In the genomic region with DNA sequence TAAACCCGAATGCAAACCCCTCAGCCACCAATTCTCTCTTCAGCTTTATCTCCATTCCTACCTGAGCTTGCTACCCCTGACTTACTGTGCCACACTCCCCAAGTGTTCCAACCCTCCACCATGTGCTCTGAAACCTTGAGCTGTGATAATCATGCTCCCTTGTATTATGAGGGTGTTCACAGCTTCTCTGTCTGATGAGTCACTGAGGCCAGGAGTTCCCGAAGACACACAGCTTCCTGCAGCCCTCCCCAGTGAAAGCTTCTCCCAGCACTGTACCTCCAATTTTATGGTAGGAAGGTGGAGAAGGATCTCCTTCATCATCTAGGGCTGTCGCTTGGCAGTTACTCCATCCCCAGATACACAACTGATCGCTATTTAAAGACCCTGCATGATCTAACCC, we compare ENCODE assay signal across 24 cellular contexts. TPM values are rescaled to one million over a fixed set of nuclear protein-coding genes. Genes with fewer than 3 reads are reported as not detected.
DNase-seq lines count a peak whose midpoint lies in the region; ATAC-seq, FAIRE-seq and TF ChIP-seq lines count a peak whose summit lies in the region.
"Had no signal": no experiment of that assay in that cellular context is flagged by ENCODE, and none has a peak within 500 bp of the region (broad histone marks: within the 10 kb centered on the region; RNA-seq: fewer than 3 reads in every experiment).

No MANE protein-coding gene starts in this region.

- WGBS in mammary epithelial cell (ENCODE audit: low coverage, missing lambda C conversion rate), result 100% methylated on average over 3 of the region's 4 CpGs

- no peaks in the 10 kb centered on the region for H3K4me1 Mint-ChIP-seq in MCF 10A (ENCODE audit: insufficient read depth, unreplicated experiment)
- H3K4me1 Mint-ChIP-seq in stimulated activated memory B cell treated with anti-CD40 and anti-IgM and Interleukin-4, amounts not matched to agents 10 μg/mL and 1 μg/mL and 100 μg/mL, for 72 hours, result no peaks in the 10 kb centered on the region
- H3K4me1 Mint-ChIP-seq: CD8-positive, alpha-beta memory T cell had no signal

- in situ Hi-C loops in mammary epithelial cell (cut with MboI; ENCODE audit: low sequenced_read_pairs in 2 of 2), result no loop called here

- BruUV-seq in mammary epithelial cell (replicated peaks; lab: Mats Ljungman, UMichigan) (no TSS peak), MCF 10A (replicated peaks; lab: Mats Ljungman, UMichigan) (no TSS peak)

- peaks cover 8% of the 10 kb centered on the region for H3K79me2 ChIP-seq in mammary epithelial cell (ENCODE audit: insufficient read depth, low read length)

- intact Hi-C loops in mammary epithelial cell (cut with micrococcal nuclease), result no loop called here
- intact Hi-C loops in MCF 10A (cut with micrococcal nuclease), result no loop called here

- no peaks in the 10 kb centered on the region for H3K27me3 ChIP-seq in mammary epithelial cell (ENCODE audit: insufficient read depth, low read length)
- H3K27me3 ChIP-seq in RWPE2 (ENCODE audit: insufficient read depth, poor library complexity, severe bottlenecking), result no peaks in the 10 kb centered on the region
- no peaks in the 10 kb centered on the region for H3K27me3 ChIP-seq in foreskin keratinocyte

- H3K27me3 Mint-ChIP-seq in MCF 10A (ENCODE audit: insufficient read depth, unreplicated experiment), result no peaks in the 10 kb centered on the region
- no peaks in the 10 kb centered on the region for H3K27me3 Mint-ChIP-seq in stimulated activated memory B cell treated with anti-CD40 and anti-IgM and Interleukin-4, amounts not matched to agents 10 μg/mL and 1 μg/mL and 100 μg/mL, for 72 hours
- H3K27me3 Mint-ChIP-seq: CD8-positive, alpha-beta memory T cell had no signal

- no peak overlapping the region for H2AFZ ChIP-seq in mammary epithelial cell (ENCODE audit: low read depth, low read length)

- H3K9me3 Mint-ChIP-seq in MCF 10A (ENCODE audit: unreplicated experiment), result no peaks in the 10 kb centered on the region
- no peaks in the 10 kb centered on the region for H3K9me3 Mint-ChIP-seq in stimulated activated memory B cell treated with anti-CD40 and anti-IgM and Interleukin-4, amounts not matched to agents 10 μg/mL and 1 μg/mL and 100 μg/mL, for 72 hours

- H3K4me3 ChIP-seq in mammary epithelial cell (replicated peaks in 1 of 3; ENCODE audit: insufficient read depth in 1 of 3, low read depth in 2 of 3, low read length in 3 of 3), result no peak overlapping the region
- H3K4me3 ChIP-seq in RWPE2 (ENCODE audit: severe bottlenecking), result no peak overlapping the region
- H3K4me3 ChIP-seq: K562 had no signal

- peaks cover 13% of the 10 kb centered on the region for H3K4me1 ChIP-seq in mammary epithelial cell (ENCODE audit: insufficient read depth, low read length)
- H3K4me1 ChIP-seq in RWPE2 (ENCODE audit: insufficient read depth, poor library complexity, severe bottlenecking), result no peaks in the 10 kb centered on the region
- peaks cover 4% of the 10 kb centered on the region for H3K4me1 ChIP-seq in foreskin keratinocyte

- H3K36me3 ChIP-seq in mammary epithelial cell (ENCODE audit: insufficient read depth, low read length), result no peaks in the 10 kb centered on the region
- no peaks in the 10 kb centered on the region for H3K36me3 ChIP-seq in RWPE2 (ENCODE audit: low read depth)

- dilution Hi-C loops in mammary epithelial cell (cut with HindIII; ENCODE audit: low sequenced_read_pairs), result no loop called here

- H3K4me3 Mint-ChIP-seq in MCF 10A (ENCODE audit: unreplicated experiment), result no peak overlapping the region
- no peak overlapping the region for H3K4me3 Mint-ChIP-seq in stimulated activated memory B cell treated with anti-CD40 and anti-IgM and Interleukin-4, amounts not matched to agents 10 μg/mL and 1 μg/mL and 100 μg/mL, for 72 hours
- H3K4me3 Mint-ChIP-seq: CD8-positive, alpha-beta memory T cell had no signal

- H3K27ac ChIP-seq in mammary epithelial cell (ENCODE audit: insufficient read depth, low read depth, low read length) (no peak overlapping the region), RWPE2 (ENCODE audit: poor library complexity, severe bottlenecking) (no peak overlapping the region), foreskin keratinocyte (no peak overlapping the region)
- H3K27ac ChIP-seq: C4-2B had no signal

- TF ChIP-seq CTCF in mammary epithelial cell (conservative IDR thresholded peaks at IDR 0.05 in 1 of 2, IDR thresholded peaks at IDR 0.05 in 1 of 2; ENCODE audit: extremely low read depth in 1 of 2, insufficient read depth in 1 of 2, low read depth in 1 of 2, low read length in 2 of 2) (no peak), MCF 10A (IDR thresholded peaks at IDR 0.05; ENCODE audit: unreplicated experiment) (no peak), RWPE2 (IDR thresholded peaks at IDR 0.05; ENCODE audit: poor library complexity, severe bottlenecking) (no peak), foreskin keratinocyte (conservative IDR thresholded peaks at IDR 0.05) (no peak)

- CTCF ChIA-PET in mammary epithelial cell (lab: Charles Lee; ENCODE audit: low non-redundant PET) (no interaction called here), MCF 10A (lab: Yijun Ruan, JAX) (interaction anchor here (2.0 kb wide), 1 partner anchor 281 kb away, joined by 5 read pairs; no protein-coding TSS in a partner anchor)

- no peaks in the 10 kb centered on the region for H3K36me3 Mint-ChIP-seq in MCF 10A (ENCODE audit: insufficient read depth, unreplicated experiment)
- H3K36me3 Mint-ChIP-seq in stimulated activated memory B cell treated with anti-CD40 and anti-IgM and Interleukin-4, amounts not matched to agents 10 μg/mL and 1 μg/mL and 100 μg/mL, for 72 hours, result no peaks in the 10 kb centered on the region
- H3K36me3 Mint-ChIP-seq: CD8-positive, alpha-beta memory T cell had no signal

- POLR2A ChIA-PET in MCF 10A (lab: Yijun Ruan, JAX), result no interaction called here

- no peaks in the 10 kb centered on the region for H4K20me1 ChIP-seq in mammary epithelial cell (ENCODE audit: insufficient read depth, low read length)

- no peak overlapping the region for H3K9ac ChIP-seq in mammary epithelial cell (ENCODE audit: insufficient read depth, low read length)
- H3K9ac ChIP-seq: SK-N-SH had no signal

- ATAC-seq in RWPE2 (ENCODE audit: low read depth), result peak; percentile 35; the same call in 1 of the 3 replicates
- peak; percentile 73 for ATAC-seq in foreskin keratinocyte
- peak; percentile 21 for ATAC-seq in stimulated activated memory B cell treated with anti-CD40 and anti-IgM and Interleukin-4, amounts not matched to agents 10 μg/mL and 1 μg/mL and 100 μg/mL, for 72 hours
- ATAC-seq: HepG2, K562, PC-3 had no signal

- DNase-seq in mammary epithelial cell (peak; percentile 36), MCF 10A (ENCODE audit: unreplicated experiment) (no peak), RWPE2 (ENCODE audit: low spot score) (no peak), foreskin keratinocyte (no peak), HTR-8/SVneo (ENCODE audit: insufficient read length, low spot score) (no peak), T1000 (lab: John Stamatoyannopoulos, UW) (no peak)
- DNase-seq in activated effector memory CD4-positive, alpha-beta T cell treated with anti-CD3 and anti-CD28 coated beads, Interleukin-2, amount 50 U/mL, for 16 hours, result no peak
- DNase-seq: 8988T; Calu3; CD8-positive, alpha-beta memory T cell; DMS153; GDM1; NCI-H1105 treated with DMSO at 0.1 percent for 48 hours; NCI-H2081; NCI-H2171 treated with DMSO at 0.1 percent for 48 hours; NCI-H526; PC-3; SHP77 treated with DMSO at 0.1 percent for 48 hours; SK-N-SH had no signal

- no peaks in the 10 kb centered on the region for H3K9me3 ChIP-seq in mammary epithelial cell (replicated peaks; ENCODE audit: insufficient read depth, low read length)
- H3K9me3 ChIP-seq in RWPE2 (ENCODE audit: severe bottlenecking), result no peaks in the 10 kb centered on the region
- H3K9me3 ChIP-seq: SK-N-SH had no signal

- H3K4me2 ChIP-seq in mammary epithelial cell (ENCODE audit: insufficient read depth, low read depth, low read length), result no peak overlapping the region
- H3K4me2 ChIP-seq: SK-N-SH had no signal

- H3K27ac Mint-ChIP-seq in MCF 10A (ENCODE audit: low read depth, unreplicated experiment), result no peak overlapping the region
- H3K27ac Mint-ChIP-seq in stimulated activated memory B cell treated with anti-CD40 and anti-IgM and Interleukin-4, amounts not matched to agents 10 μg/mL and 1 μg/mL and 100 μg/mL, for 72 hours, result no peak overlapping the region
- H3K27ac Mint-ChIP-seq: CD8-positive, alpha-beta memory T cell had no signal

- FAIRE-seq in HTR-8/SVneo (lab: Jason Lieb, UNC), result no peak
- FAIRE-seq: GM18507, HepG2, K562 had no signal

RNA-seq across cellular contexts. Expression of gene STAC, which starts 24.9 kb away (rescaled TPM):
- total RNA-seq in mammary epithelial cell, result 10 to 100 TPM; 19.3 to 25.3 TPM
- polyA plus RNA-seq in mammary epithelial cell, result 17.6 TPM
- polyA minus RNA-seq in mammary epithelial cell, result 27.8 TPM
- 1.1 and 1.2 TPM in 2 replicates for total RNA-seq in MCF 10A (2022)
- total RNA-seq in foreskin keratinocyte, result 1.3 and 1.7 TPM in 2 replicates
- 0.76 and 1.3 TPM in 2 replicates for polyA plus RNA-seq in foreskin keratinocyte
- total RNA-seq: CD8-positive, alpha-beta memory T cell; HepG2; K562 had no signal
- polyA plus RNA-seq: CD8-positive, alpha-beta memory T cell; HepG2 had no signal

Comparison
In these comparisons a context has a peak if more than half of its experiments do, and no peak if none do; other contexts are left out.
1. ATAC-seq: peak in every context shown above with its lines; median percentile 73 in foreskin keratinocyte; 35 in RWPE2; 21 in stimulated activated memory B cell treated with anti-CD40 and anti-IgM and Interleukin-4, amounts not matched to agents 10 μg/mL and 1 μg/mL and 100 μg/mL, for 72 hours.